Comparison of ENCODE assay signal across 1 cellular context in genomic region chr7:140062528-140063299, GRCh38.
A peak's percentile ranks its signal among the peaks of the same experiment; 100 is the strongest.
TF ChIP-seq lines count a peak whose summit lies in the region.

Gene PARP12, minus strand, starts transcription at chr7:140062951. Its CDS starts 104 bp downstream, at chr7:140062847.

TF ChIP-seq in HEK293, 187 proteins besides CTCF, POLR2A, EP300 and RAD21 (continued from another document and continues in another):
- TF ChIP-seq EGR2 (tag by site-specific recombination; IDR thresholded peaks at IDR 0.05; ENCODE audit: low read depth) (no peak), ZNF211 (tag by site-specific recombination; IDR thresholded peaks at IDR 0.05; ENCODE audit: low read depth) (no peak), ZNF37A (tag by site-specific recombination; IDR thresholded peaks at IDR 0.05) (no peak), HOXC10 (CRISPR knock-in tag; IDR thresholded peaks at IDR 0.05) (no peak), SCRT2 (tag by site-specific recombination; IDR thresholded peaks at IDR 0.05) (no peak), ZNF324 (tag by site-specific recombination; IDR thresholded peaks at IDR 0.05) (no peak), AEBP2 (tag by site-specific recombination; IDR thresholded peaks at IDR 0.05; ENCODE audit: borderline replicate concordance) (no peak), ZNF792 (tag by site-specific recombination; IDR thresholded peaks at IDR 0.05) (no peak), ZNF777 (tag by site-specific recombination; IDR thresholded peaks at IDR 0.05; ENCODE audit: borderline replicate concordance) (peak; percentile 95; the same call in 1 of the 2 replicates), ZNF157 (tag by site-specific recombination; IDR thresholded peaks at IDR 0.05) (no peak), ZNF398 (tag by site-specific recombination; IDR thresholded peaks at IDR 0.05) (no peak; the same call in 1 of the 2 replicates), ZNF221 (tag by site-specific recombination; IDR thresholded peaks at IDR 0.05; ENCODE audit: borderline replicate concordance) (no peak), PRDM6 (tag by site-specific recombination; IDR thresholded peaks at IDR 0.05) (no peak), ZNF416 (tag by site-specific recombination; IDR thresholded peaks at IDR 0.05) (no peak), GLIS1 (tag by site-specific recombination; IDR thresholded peaks at IDR 0.05) (peak; percentile 82), PRDM4 (tag by site-specific recombination; IDR thresholded peaks at IDR 0.05) (no peak), GLI4 (tag by site-specific recombination; IDR thresholded peaks at IDR 0.05) (no peak), ZNF518A (tag by site-specific recombination; conservative IDR thresholded peaks at IDR 0.05; ENCODE audit: low read depth) (no peak), ZBTB44 (tag by site-specific recombination; IDR thresholded peaks at IDR 0.05) (0 out of 2 replicates have a peak, but pooled peaks have one; percentile 26), YY1 (tag by site-specific recombination; IDR thresholded peaks at IDR 0.05) (no peak; the same call in 1 of the 2 replicates), ZNF10 (tag by site-specific recombination; IDR thresholded peaks at IDR 0.05) (no peak), ZSCAN16 (tag by site-specific recombination; IDR thresholded peaks at IDR 0.05) (no peak), ZNF184 (tag by site-specific recombination; IDR thresholded peaks at IDR 0.05) (no peak), HOXA7 (CRISPR knock-in tag; IDR thresholded peaks at IDR 0.05; ENCODE audit: borderline replicate concordance) (no peak), INSM2 (tag by site-specific recombination; IDR thresholded peaks at IDR 0.05) (no peak), ZNF280C (tag by site-specific recombination; IDR thresholded peaks at IDR 0.05) (no peak), ZIC2 (tag by site-specific recombination; IDR thresholded peaks at IDR 0.05) (peak; percentile 43; the same call in 1 of the 2 replicates), ZNF354C (tag by site-specific recombination; IDR thresholded peaks at IDR 0.05; ENCODE audit: borderline replicate concordance, low read depth) (no peak), ZFP3 (tag by site-specific recombination; IDR thresholded peaks at IDR 0.05; ENCODE audit: low read depth) (no peak), KLF8 (tag by site-specific recombination; IDR thresholded peaks at IDR 0.05) (peak; percentile 39; the same call in 1 of the 2 replicates), ZNF202 (tag by site-specific recombination; IDR thresholded peaks at IDR 0.05; ENCODE audit: borderline replicate concordance) (no peak), OSR2 (tag by site-specific recombination; IDR thresholded peaks at IDR 0.05) (0 out of 2 replicates have a peak, but pooled peaks have one; percentile 28), ZBTB10 (tag by site-specific recombination; IDR thresholded peaks at IDR 0.05) (no peak), ZNF140 (tag by site-specific recombination; IDR thresholded peaks at IDR 0.05) (no peak)
